1 cellular context compared by ENCODE assay signal in the genomic region with DNA sequence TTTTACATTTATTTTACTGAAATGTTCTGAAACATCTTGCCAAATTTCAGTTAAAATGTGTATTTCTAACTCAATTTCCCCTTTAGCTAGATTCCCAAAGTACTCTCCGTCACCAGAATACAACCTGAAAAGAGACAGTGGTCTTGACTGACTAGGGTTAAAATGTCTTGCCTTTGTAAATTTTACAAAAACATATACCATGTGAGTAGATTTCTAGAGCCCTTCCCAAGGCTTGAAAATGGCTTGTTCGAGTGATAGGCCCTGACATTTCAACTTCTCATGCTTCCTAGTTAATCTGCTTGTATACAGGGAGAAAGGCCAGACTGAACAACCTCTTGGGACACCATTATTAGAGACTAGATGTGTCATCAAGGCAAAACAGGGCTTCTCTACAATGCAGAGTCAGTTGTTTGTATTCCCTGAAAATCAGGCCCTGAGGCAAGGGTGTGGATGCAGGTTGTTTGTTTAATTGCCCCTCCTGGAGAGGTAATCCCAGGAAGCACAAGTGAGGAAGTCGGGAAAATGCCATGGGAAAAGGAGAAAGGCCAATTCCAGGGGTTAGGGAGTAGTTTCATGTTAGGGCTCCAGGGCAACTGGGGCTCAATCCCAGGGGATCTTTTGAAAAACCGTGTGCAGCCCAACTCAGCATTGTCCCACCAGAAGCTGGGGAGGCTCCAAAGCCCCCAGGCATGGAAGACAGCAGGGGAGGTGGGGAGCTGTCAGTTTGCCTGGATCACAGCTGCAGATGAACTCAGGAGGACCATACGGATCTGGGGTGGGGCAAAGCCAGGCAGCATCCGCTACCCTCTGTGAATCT.
A peak's percentile ranks its signal among the peaks of the same experiment; 100 is the strongest.
TF ChIP-seq lines count a peak whose summit lies in the region.

No MANE protein-coding gene starts in this region.

TF ChIP-seq in HepG2, 621 proteins besides CTCF, POLR2A, EP300 and RAD21 (continued from another document and continues in another):
- peak; percentile 91 for TF ChIP-seq ZNF687 (CRISPR knock-in tag; IDR thresholded peaks at IDR 0.05)
- TF ChIP-seq ZFY (CRISPR knock-in tag; IDR thresholded peaks at IDR 0.05): peak; percentile 33
- TF ChIP-seq ZNF644 (CRISPR knock-in tag; IDR thresholded peaks at IDR 0.05; ENCODE audit: low read depth): no peak; the same call in 1 of the 2 replicates
- no peak for TF ChIP-seq ZNF513 (CRISPR knock-in tag; conservative IDR thresholded peaks at IDR 0.05)
- no peak for TF ChIP-seq MXD4 (CRISPR knock-in tag; IDR thresholded peaks at IDR 0.05)
- peak; percentile 36; the same call in 1 of the 2 replicates for TF ChIP-seq FOXK1 (CRISPR knock-in tag; IDR thresholded peaks at IDR 0.05; ENCODE audit: borderline replicate concordance, low read depth)
- peak; percentile 78 for TF ChIP-seq ZNF781 (CRISPR knock-in tag; IDR thresholded peaks at IDR 0.05; ENCODE audit: borderline replicate concordance, not compliant biosample characterization)
- no peak for TF ChIP-seq NONO (IDR thresholded peaks at IDR 0.05)
- TF ChIP-seq NONO (CRISPR knock-in tag; conservative IDR thresholded peaks at IDR 0.05): 0 out of 2 replicates have a peak, but pooled peaks have one; percentile 40
- no peak for TF ChIP-seq ZNF275 (CRISPR knock-in tag; IDR thresholded peaks at IDR 0.05; ENCODE audit: borderline replicate concordance)
- 0 out of 2 replicates have a peak, but pooled peaks have one; percentile 62 for TF ChIP-seq GATA4 (IDR thresholded peaks at IDR 0.05; ENCODE audit: borderline replicate concordance, low read depth)
- TF ChIP-seq CEBPG (CRISPR knock-in tag; IDR thresholded peaks at IDR 0.05): peak; percentile 43; the same call in 1 of the 2 replicates
- peak; percentile 42 for TF ChIP-seq ZMYM4 (CRISPR knock-in tag; IDR thresholded peaks at IDR 0.05)
- no peak for TF ChIP-seq SOX13 (IDR thresholded peaks at IDR 0.05)
- TF ChIP-seq SOX13 (CRISPR knock-in tag; conservative IDR thresholded peaks at IDR 0.05 in 1 of 2, IDR thresholded peaks at IDR 0.05 in 1 of 2): peak in 1 of 2 experiments; percentile 27; a peak in 1 of 4 replicates
- peak; percentile 83 for TF ChIP-seq ELF4 (CRISPR knock-in tag; IDR thresholded peaks at IDR 0.05; ENCODE audit: borderline replicate concordance)
- TF ChIP-seq RBM22 (optimal IDR thresholded peaks at IDR 0.05; ENCODE audit: low read length): peak; percentile 95
- peak; percentile 59 for TF ChIP-seq ZFX (CRISPR knock-in tag; IDR thresholded peaks at IDR 0.05; ENCODE audit: low read depth)
- no peak for TF ChIP-seq DPF2 (CRISPR knock-in tag; IDR thresholded peaks at IDR 0.05; ENCODE audit: borderline replicate concordance, low read depth)
- TF ChIP-seq FOXP1 (IDR thresholded peaks at IDR 0.05): no peak
- TF ChIP-seq FOXP1 (CRISPR knock-in tag; IDR thresholded peaks at IDR 0.05): no peak
- 0 out of 2 replicates have a peak, but pooled peaks have one; percentile 35 for TF ChIP-seq ZNF703 (CRISPR knock-in tag; IDR thresholded peaks at IDR 0.05; ENCODE audit: borderline replicate concordance)
- TF ChIP-seq ZMYM2 (CRISPR knock-in tag; IDR thresholded peaks at IDR 0.05): peak; percentile 51; the same call in 1 of the 2 replicates
- no peak for TF ChIP-seq TRIM22 (IDR thresholded peaks at IDR 0.05)
- peak; percentile 93 for TF ChIP-seq ZC3H13 (CRISPR knock-in tag; IDR thresholded peaks at IDR 0.05)
- no peak for TF ChIP-seq FOXJ3 (CRISPR knock-in tag; IDR thresholded peaks at IDR 0.05; ENCODE audit: borderline replicate concordance)
- 0 out of 2 replicates have a peak, but pooled peaks have one; percentile 28 for TF ChIP-seq ZNF616 (CRISPR knock-in tag; IDR thresholded peaks at IDR 0.05; ENCODE audit: low read depth)
- peak; percentile 7; the same call in 1 of the 2 replicates for TF ChIP-seq HMG20A (CRISPR knock-in tag; IDR thresholded peaks at IDR 0.05; ENCODE audit: borderline replicate concordance)
- no peak for TF ChIP-seq SIN3A (IDR thresholded peaks at IDR 0.05; ENCODE audit: borderline replicate concordance, low read depth, low read length)
- TF ChIP-seq TARDBP (CRISPR knock-in tag; IDR thresholded peaks at IDR 0.05): peak; percentile 53; the same call in 1 of the 2 replicates
- TF ChIP-seq ZNF788 (CRISPR knock-in tag; IDR thresholded peaks at IDR 0.05; ENCODE audit: borderline replicate concordance): peak; percentile 21; the same call in 1 of the 2 replicates
- peak; percentile 67; the same call in 1 of the 2 replicates for TF ChIP-seq ZFP91 (CRISPR knock-in tag; IDR thresholded peaks at IDR 0.05; ENCODE audit: borderline replicate concordance)
- peak; percentile 69; the same call in 1 of the 2 replicates for TF ChIP-seq PAF1 (CRISPR knock-in tag; IDR thresholded peaks at IDR 0.05)
- peak; percentile 16; the same call in 1 of the 2 replicates for TF ChIP-seq TGIF2 (CRISPR knock-in tag; IDR thresholded peaks at IDR 0.05)
- peak; percentile 79 for TF ChIP-seq ZNF430 (CRISPR knock-in tag; IDR thresholded peaks at IDR 0.05)
- TF ChIP-seq, protein P1, sequence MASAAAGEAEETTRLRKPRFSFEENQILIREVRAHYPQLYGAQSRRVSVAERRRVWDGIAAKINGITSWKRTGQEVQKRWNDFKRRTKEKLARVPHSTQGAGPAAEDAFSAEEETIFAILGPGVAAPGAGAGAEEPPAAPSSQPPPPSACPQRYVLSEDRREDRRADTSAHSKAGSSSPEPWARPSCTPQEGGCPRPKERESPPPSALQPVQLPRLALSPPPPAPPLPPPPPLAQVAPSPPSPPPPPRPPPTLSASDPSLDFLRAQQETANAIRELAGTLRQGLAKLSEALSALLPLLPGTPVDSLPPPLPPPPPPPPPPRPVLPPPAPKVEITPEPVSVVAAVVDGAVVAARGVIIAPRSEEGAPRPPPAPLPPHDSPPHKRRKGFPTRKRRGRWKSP (CRISPR knock-in tag; IDR thresholded peaks at IDR 0.05): peak; percentile 36; the same call in 1 of the 2 replicates
- no peak for TF ChIP-seq PCBP1 (IDR thresholded peaks at IDR 0.05; ENCODE audit: borderline replicate concordance, low read depth, low read length)
- peak; percentile 63; the same call in 1 of the 2 replicates for TF ChIP-seq ZBTB7B (CRISPR knock-in tag; IDR thresholded peaks at IDR 0.05)
- peak; percentile 89 for TF ChIP-seq POLR2G (IDR thresholded peaks at IDR 0.05; ENCODE audit: low read depth, low read length)
- TF ChIP-seq ZNF816 (CRISPR knock-in tag; IDR thresholded peaks at IDR 0.05; ENCODE audit: borderline replicate concordance): no peak
- peak; percentile 87 for TF ChIP-seq ZNF263 (CRISPR knock-in tag; IDR thresholded peaks at IDR 0.05)
- TF ChIP-seq TSC22D2 (CRISPR knock-in tag; IDR thresholded peaks at IDR 0.05; ENCODE audit: borderline replicate concordance): no peak
- peak; percentile 29 for TF ChIP-seq ZNF883 (CRISPR knock-in tag; IDR thresholded peaks at IDR 0.05; ENCODE audit: not compliant biosample characterization)
- no peak for TF ChIP-seq ELF1 (CRISPR knock-in tag; IDR thresholded peaks at IDR 0.05)
- no peak for TF ChIP-seq ZBTB46 (CRISPR knock-in tag; IDR thresholded peaks at IDR 0.05; ENCODE audit: borderline replicate concordance)
- TF ChIP-seq, protein P2, sequence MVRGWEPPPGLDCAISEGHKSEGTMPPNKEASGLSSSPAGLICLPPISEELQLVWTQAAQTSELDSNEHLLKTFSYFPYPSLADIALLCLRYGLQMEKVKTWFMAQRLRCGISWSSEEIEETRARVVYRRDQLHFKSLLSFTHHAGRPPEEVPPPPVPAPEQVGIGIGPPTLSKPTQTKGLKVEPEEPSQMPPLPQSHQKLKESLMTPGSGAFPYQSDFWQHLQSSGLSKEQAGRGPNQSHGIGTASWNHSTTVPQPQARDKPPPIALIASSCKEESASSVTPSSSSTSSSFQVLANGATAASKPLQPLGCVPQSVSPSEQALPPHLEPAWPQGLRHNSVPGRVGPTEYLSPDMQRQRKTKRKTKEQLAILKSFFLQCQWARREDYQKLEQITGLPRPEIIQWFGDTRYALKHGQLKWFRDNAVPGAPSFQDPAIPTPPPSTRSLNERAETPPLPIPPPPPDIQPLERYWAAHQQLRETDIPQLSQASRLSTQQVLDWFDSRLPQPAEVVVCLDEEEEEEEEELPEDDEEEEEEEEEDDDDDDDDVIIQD (CRISPR knock-in tag; IDR thresholded peaks at IDR 0.05; ENCODE audit: low read depth): 0 out of 2 replicates have a peak, but pooled peaks have one; percentile 23
- TF ChIP-seq ZNF652 (CRISPR knock-in tag; IDR thresholded peaks at IDR 0.05; ENCODE audit: borderline replicate concordance, low read depth): peak; percentile 59; the same call in 1 of the 2 replicates
- no peak for TF ChIP-seq NFKBIZ (CRISPR knock-in tag; IDR thresholded peaks at IDR 0.05)
